9 cellular contexts compared by ENCODE assay signal in genomic region chr2:168687314-168687713, GRCh38.
DNase-seq lines count a peak whose midpoint lies in the region; ATAC-seq, FAIRE-seq and TF ChIP-seq lines count a peak whose summit lies in the region.
"Had no signal": no experiment of that assay in that cellular context is flagged by ENCODE, and none has a peak within 500 bp of the region (broad histone marks: within the 10 kb centered on the region; RNA-seq: fewer than 3 reads in every experiment).

No MANE protein-coding gene starts in this region.

- H4K20me1 ChIP-seq in endothelial cell of umbilical vein (replicated peaks; ENCODE audit: control insufficient read depth, extremely low read depth, insufficient read depth, low read length) = no peaks in the 10 kb centered on the region
- H4K20me1 ChIP-seq: BLaER1 had no signal

- no peak overlapping the region for H3K4me3 ChIP-seq in endothelial cell of umbilical vein (replicated peaks in 1 of 3; ENCODE audit: insufficient read depth in 1 of 3, low read depth in 1 of 3, low read length in 3 of 3)
- no peak overlapping the region for H3K4me3 ChIP-seq in pancreas
- H3K4me3 ChIP-seq: BLaER1 had no signal

- H3K36me3 ChIP-seq in endothelial cell of umbilical vein (ENCODE audit: control insufficient read depth in 2 of 2, extremely low read depth in 1 of 2, insufficient read depth in 2 of 2, low read length in 2 of 2) (no peaks in the 10 kb centered on the region), pancreas (no peaks in the 10 kb centered on the region)

- dilution Hi-C loops in endothelial cell of umbilical vein (cut with MboI; ENCODE audit: extremely low pct_ligation_motif_present, low sequenced_read_pairs) = no loop called here

- DNase-seq in NCI-H82 (lab: John Stamatoyannopoulos, UW) (peak; percentile 43), NCI-H82 treated with DMSO at 0.1 percent for 48 hours (lab: John Stamatoyannopoulos, UW; ENCODE audit: unreplicated experiment) (no peak), NCI-H2227 treated with DMSO at 0.1 percent for 48 hours (lab: John Stamatoyannopoulos, UW) (peak; percentile 53), endothelial cell of umbilical vein (ENCODE audit: low read depth, low spot score) (peak; percentile 44), pancreas (no peak), SK-N-DZ (ENCODE audit: low spot score) (no peak)

- no peaks in the 10 kb centered on the region for H3K9me3 ChIP-seq in endothelial cell of umbilical vein (replicated peaks; ENCODE audit: control insufficient read depth, insufficient read depth, low read length)
- no peaks in the 10 kb centered on the region for H3K9me3 ChIP-seq in pancreas
- H3K9me3 ChIP-seq: BLaER1 had no signal

- no peak overlapping the region for H3K9ac ChIP-seq in endothelial cell of umbilical vein (replicated peaks; ENCODE audit: extremely low read depth, insufficient read depth, low read length)
- H3K9ac ChIP-seq: BLaER1 had no signal

- H3K4me2 ChIP-seq in endothelial cell of umbilical vein (ENCODE audit: insufficient read depth, low read length) = no peak overlapping the region
- H3K4me2 ChIP-seq: BLaER1 had no signal

- H3K27ac ChIP-seq in endothelial cell of umbilical vein (ENCODE audit: insufficient read depth, low read depth, low read length) = peak overlapping the region; percentile 65
- no peak overlapping the region for H3K27ac ChIP-seq in pancreas
- H3K27ac ChIP-seq: BLaER1 had no signal

- POLR2A ChIA-PET in endothelial cell of umbilical vein (lab: Charles Lee) = interaction anchor here (0.6 kb wide), 1 partner anchor 330 kb away, joined by 3 read pairs; no protein-coding TSS in a partner anchor

- WGBS in pancreas, 2 donors = 55 to 74% methylated on average over 3 of the region's 3 CpGs

- intact Hi-C loops in endothelial cell of umbilical vein (cut with micrococcal nuclease) (loop anchor here (2.0 to 5.0 kb wide), 2 partner anchors 55 to 70 kb away; no protein-coding TSS in a partner anchor), pancreas (cut with DNase I) (no loop called here)

- H3K79me2 ChIP-seq in endothelial cell of umbilical vein (ENCODE audit: control insufficient read depth, insufficient read depth, low read length) = no peaks in the 10 kb centered on the region

- peak; percentile 38 for FAIRE-seq in endothelial cell of umbilical vein (lab: Jason Lieb, UNC)
- no peak for FAIRE-seq in pancreas (lab: Jason Lieb, UNC)

- ATAC-seq in pancreas (peak in 3 of 4 donors; percentile 25 to 50 (median 41)), HG03439 (IDR thresholded peaks at IDR 0.05; ENCODE audit: unreplicated experiment) (no peak), HG03354 (IDR thresholded peaks at IDR 0.05; ENCODE audit: poor library complexity, severe bottlenecking, unreplicated experiment) (no peak)

- no TSS peak for BruUV-seq in endothelial cell of umbilical vein (replicated peaks; lab: Mats Ljungman, UMichigan)

- TF ChIP-seq CTCF in endothelial cell of umbilical vein (IDR thresholded peaks at IDR 0.05; ENCODE audit: extremely low read depth in 1 of 2, insufficient read depth in 1 of 2, low read depth in 1 of 2, low read length in 2 of 2) = no peak
- no peak for TF ChIP-seq CTCF in pancreas (IDR thresholded peaks at IDR 0.05)

- H2AFZ ChIP-seq in endothelial cell of umbilical vein (ENCODE audit: low read depth, low read length) = no peak overlapping the region

- no peaks in the 10 kb centered on the region for H3K9me1 ChIP-seq in endothelial cell of umbilical vein (replicated peaks; ENCODE audit: control insufficient read depth, extremely low read depth, insufficient read depth, low read length)

- CTCF ChIA-PET in endothelial cell of umbilical vein (lab: Charles Lee) = interaction anchor here (0.7 to 4.2 kb wide), 14 partner anchors 10 to 344 kb away, joined by 3 to 76 read pairs (median 4); no protein-coding TSS in a partner anchor

- H3K27me3 ChIP-seq in endothelial cell of umbilical vein (ENCODE audit: control insufficient read depth in 2 of 2, insufficient read depth in 2 of 2, low read length in 2 of 2) (no peaks in the 10 kb centered on the region), pancreas (no peaks in the 10 kb centered on the region)
- H3K27me3 ChIP-seq: BLaER1 had no signal

- H3K4me1 ChIP-seq in endothelial cell of umbilical vein (ENCODE audit: control insufficient read depth, extremely low read depth, insufficient read depth, low read length) (peaks cover 17% of the 10 kb centered on the region), pancreas (no peaks in the 10 kb centered on the region)

- TF ChIP-seq POLR2A in endothelial cell of umbilical vein (IDR thresholded peaks at IDR 0.05; ENCODE audit: low read depth, low read length) = no peak

TF ChIP-seq in endothelial cell of umbilical vein, 7 proteins besides CTCF, POLR2A, EP300 and RAD21:
- TF ChIP-seq FOS (IDR thresholded peaks at IDR 0.05; ENCODE audit: borderline replicate concordance, insufficient read depth, low read length) (no peak), JUN (IDR thresholded peaks at IDR 0.05; ENCODE audit: borderline replicate concordance, insufficient read depth, insufficient read length, low read depth) (no peak), POLR2AphosphoS5 (IDR thresholded peaks at IDR 0.05; ENCODE audit: insufficient read depth, low read depth, low read length) (no peak), MAX (IDR thresholded peaks at IDR 0.05; ENCODE audit: insufficient read depth, insufficient read length) (no peak)

Comparison
In these comparisons a context has a peak if more than half of its experiments do, and no peak if none do; other contexts are left out.
1. DNase-seq: peak in NCI-H82 (single experiment), NCI-H2227 treated with DMSO at 0.1 percent for 48 hours (single experiment) and endothelial cell of umbilical vein (single experiment); none in NCI-H82 treated with DMSO at 0.1 percent for 48 hours (single experiment), pancreas (0 of 6) and SK-N-DZ (single experiment).
2. ATAC-seq: peak in pancreas (3 of 4); none in HG03439 (single experiment) and HG03354 (single experiment).